Comparison of ENCODE assay signal across 23 cellular contexts in the genomic region with DNA sequence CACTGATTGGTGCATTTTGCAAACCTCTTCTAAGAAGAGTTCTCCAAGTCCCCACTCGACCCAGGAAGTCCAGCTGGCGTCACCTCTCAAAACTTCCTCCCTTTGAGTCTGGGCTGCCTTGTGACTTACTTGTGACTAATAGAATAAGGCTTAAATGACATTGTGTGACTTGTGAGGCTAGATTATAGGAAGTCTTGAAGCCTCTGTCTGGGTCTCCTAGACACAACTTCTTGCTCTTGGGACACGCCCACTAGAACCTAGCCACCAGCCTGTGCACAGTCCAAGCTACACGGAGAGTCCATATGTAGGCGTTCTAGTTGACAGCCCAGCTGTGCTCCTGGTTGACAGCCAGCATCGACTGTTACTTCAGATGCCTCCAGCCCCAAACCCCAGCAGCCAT.
A peak's percentile ranks its signal among the peaks of the same experiment; 100 is the strongest.
DNase-seq lines count a peak whose midpoint lies in the region; ATAC-seq and TF ChIP-seq lines count a peak whose summit lies in the region.
"Had no signal": no experiment of that assay in that cellular context is flagged by ENCODE, and none has a peak within 500 bp of the region (broad histone marks: within the 10 kb centered on the region; RNA-seq: fewer than 3 reads in every experiment).

No MANE protein-coding gene starts in this region.

- no peak for ATAC-seq in HG03460 (IDR thresholded peaks at IDR 0.05; ENCODE audit: unreplicated experiment)
- ATAC-seq: activated T-cell treated with anti-CD3 and anti-CD28 coated beads, Interleukin-2, amount 50 U/mL, for 4 hours had no signal

- TF ChIP-seq CTCF in right atrium auricular region (IDR thresholded peaks at IDR 0.05): no peak
- TF ChIP-seq CTCF in osteocyte (IDR thresholded peaks at IDR 0.05): no peak
- TF ChIP-seq CTCF in nephron progenitor cell (IDR thresholded peaks at IDR 0.05): no peak

- peaks cover 2% of the 10 kb centered on the region for H3K27me3 Mint-ChIP-seq in dendritic cell treated with granulocyte-macrophage colony-stimulating factor and Interleukin-4, amounts not matched to agents 40 ng/mL and 50 ng/mL, for 4 days
- H3K27me3 Mint-ChIP-seq in osteocyte (ENCODE audit: unreplicated experiment) (peaks cover 3% of the 10 kb centered on the region), nephron progenitor cell (ENCODE audit: low read depth, poor library complexity) (peaks cover 9% of the 10 kb centered on the region)

- no peaks in the 10 kb centered on the region for H3K27me3 ChIP-seq in right atrium auricular region
- H3K27me3 ChIP-seq: dorsolateral prefrontal cortex had no signal

- peaks cover 48% of the 10 kb centered on the region for H3K4me1 Mint-ChIP-seq in dendritic cell treated with granulocyte-macrophage colony-stimulating factor and Interleukin-4, amounts not matched to agents 40 ng/mL and 50 ng/mL, for 4 days (ENCODE audit: low read depth)
- H3K4me1 Mint-ChIP-seq in osteocyte (ENCODE audit: unreplicated experiment) (peaks cover 17% of the 10 kb centered on the region), nephron progenitor cell (peaks cover 27% of the 10 kb centered on the region)
- H3K4me1 Mint-ChIP-seq: activated CD4-positive, alpha-beta T cell treated with anti-CD3 and anti-CD28 coated beads, Interleukin-2, amount 10 ng/mL, durations not matched to agents 7 days and 5 days; IgD-negative memory B cell had no signal

- peaks cover 0 to 13% of the 10 kb centered on the region in 2 donors for H3K4me1 ChIP-seq in right atrium auricular region

- H3K9me3 ChIP-seq in right atrium auricular region: no peaks in the 10 kb centered on the region

- peaks cover 20% of the 10 kb centered on the region for H3K9me3 Mint-ChIP-seq in dendritic cell treated with granulocyte-macrophage colony-stimulating factor and Interleukin-4, amounts not matched to agents 40 ng/mL and 50 ng/mL, for 4 days
- H3K9me3 Mint-ChIP-seq in osteocyte (ENCODE audit: unreplicated experiment): no peaks in the 10 kb centered on the region
- H3K9me3 Mint-ChIP-seq in nephron progenitor cell: no peaks in the 10 kb centered on the region
- H3K9me3 Mint-ChIP-seq: activated CD4-positive, alpha-beta T cell treated with anti-CD3 and anti-CD28 coated beads, Interleukin-2, amount 10 ng/mL, durations not matched to agents 7 days and 5 days; activated T-cell treated with anti-CD3 and anti-CD28 coated beads, Interleukin-2, amount 50 U/mL, for 4 hours; memory B cell had no signal

- H3K36me3 Mint-ChIP-seq in dendritic cell treated with granulocyte-macrophage colony-stimulating factor and Interleukin-4, amounts not matched to agents 40 ng/mL and 50 ng/mL, for 4 days (ENCODE audit: low read depth): no peaks in the 10 kb centered on the region
- H3K36me3 Mint-ChIP-seq in osteocyte (ENCODE audit: unreplicated experiment) (no peaks in the 10 kb centered on the region), nephron progenitor cell (ENCODE audit: low read depth) (no peaks in the 10 kb centered on the region)
- H3K36me3 Mint-ChIP-seq: IgD-negative memory B cell, memory B cell had no signal

- H3K27ac ChIP-seq in right atrium auricular region: no peak overlapping the region

- DNase-seq in Kasumi-1 (lab: John Stamatoyannopoulos, UW) (peak; percentile 29 to 47), right atrium auricular region (ENCODE audit: low spot score) (peak; percentile 61), osteocyte (ENCODE audit: extremely low spot score, unreplicated experiment) (peak; percentile 56), SKM-1 (lab: John Stamatoyannopoulos, UW; ENCODE audit: unreplicated experiment) (no peak), nephron progenitor cell (no peak)
- DNase-seq in stimulated activated CD8-positive, alpha-beta memory T cell treated with anti-CD3 and anti-CD28 coated beads, Interleukin-4, amount 100 ng/mL, for 48 hours: no peak
- DNase-seq: activated CD4-positive, alpha-beta T cell treated with anti-CD3 and anti-CD28 coated beads, Interleukin-2, amount 10 ng/mL, durations not matched to agents 7 days and 5 days; activated gamma-delta T cell treated with Interleukin-2 at 50 U/mL for 16 hours; activated T-cell treated with anti-CD3 and anti-CD28 coated beads, Interleukin-2, amount 50 U/mL, for 4 hours; COR-L47; DND-41; dorsolateral prefrontal cortex; H9; NCI-H1436; NCI-H2081 treated with DMSO at 0.1 percent for 48 hours; NCI-H345; nucleus accumbens; stimulated activated CD4-positive, alpha-beta T cell treated with anti-CD3 and anti-CD28 coated beads, Interleukin-2, amount 100 ng/mL, for 48 hours; T-helper 9 cell had no signal

- intact Hi-C loops in dendritic cell treated with granulocyte-macrophage colony-stimulating factor and Interleukin-4, amounts not matched to agents 40 ng/mL and 50 ng/mL, for 4 days (cut with micrococcal nuclease): loop anchor here (5.0 kb wide), 1 partner anchor 63 kb away; no protein-coding TSS in a partner anchor

- H3K4me3 Mint-ChIP-seq in dendritic cell treated with granulocyte-macrophage colony-stimulating factor and Interleukin-4, amounts not matched to agents 40 ng/mL and 50 ng/mL, for 4 days: peak overlapping the region; percentile 18
- H3K4me3 Mint-ChIP-seq in osteocyte (ENCODE audit: unreplicated experiment) (no peak overlapping the region), nephron progenitor cell (no peak overlapping the region)
- H3K4me3 Mint-ChIP-seq: activated CD4-positive, alpha-beta T cell treated with anti-CD3 and anti-CD28 coated beads, Interleukin-2, amount 10 ng/mL, durations not matched to agents 7 days and 5 days; activated T-cell treated with anti-CD3 and anti-CD28 coated beads, Interleukin-2, amount 50 U/mL, for 4 hours; H9; IgD-negative memory B cell; memory B cell had no signal

- H3K27ac Mint-ChIP-seq in dendritic cell treated with granulocyte-macrophage colony-stimulating factor and Interleukin-4, amounts not matched to agents 40 ng/mL and 50 ng/mL, for 4 days: peak overlapping the region; percentile 75
- H3K27ac Mint-ChIP-seq in osteocyte (ENCODE audit: unreplicated experiment) (no peak overlapping the region), nephron progenitor cell (no peak overlapping the region)
- H3K27ac Mint-ChIP-seq: activated CD4-positive, alpha-beta T cell treated with anti-CD3 and anti-CD28 coated beads, Interleukin-2, amount 10 ng/mL, durations not matched to agents 7 days and 5 days; H9; IgD-negative memory B cell; memory B cell had no signal

- H3K4me3 ChIP-seq in right atrium auricular region: no peak overlapping the region

- H3K36me3 ChIP-seq in right atrium auricular region: no peaks in the 10 kb centered on the region

Comparison
In these comparisons a context has a peak if more than half of its experiments do, and no peak if none do; other contexts are left out.
1. DNase-seq: peak in Kasumi-1 (2 of 2), right atrium auricular region (single experiment) and osteocyte (single experiment); none in SKM-1 (single experiment), stimulated activated CD8-positive, alpha-beta memory T cell treated with anti-CD3 and anti-CD28 coated beads, Interleukin-4, amount 100 ng/mL, for 48 hours (single experiment) and nephron progenitor cell (single experiment).